ENCODE assay signal across 22 cellular contexts in the genomic region with DNA sequence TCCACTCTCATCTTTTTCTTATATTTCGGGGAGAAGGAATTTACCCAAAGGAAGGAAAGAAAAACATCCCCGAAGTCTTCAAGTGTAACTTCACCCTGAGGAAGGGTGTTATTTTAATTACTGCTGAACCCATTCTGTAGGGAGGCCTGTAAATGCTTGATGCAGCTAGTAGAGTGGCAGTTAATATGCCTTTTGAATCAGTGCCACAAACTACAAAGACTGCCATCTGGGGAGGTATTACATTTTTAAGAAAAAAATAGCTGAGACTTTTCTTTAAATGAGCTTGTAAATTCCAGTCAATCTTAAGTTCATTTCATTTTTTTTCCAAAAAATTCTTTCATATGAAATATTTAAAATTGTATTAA.
A peak's percentile ranks its signal among the peaks of the same experiment; 100 is the strongest.
DNase-seq lines count a peak whose midpoint lies in the region; ATAC-seq and TF ChIP-seq lines count a peak whose summit lies in the region.
"Had no signal": no experiment of that assay in that cellular context is flagged by ENCODE, and none has a peak within 500 bp of the region (broad histone marks: within the 10 kb centered on the region; RNA-seq: fewer than 3 reads in every experiment).

No MANE protein-coding gene starts in this region.

- H3K4me1 Mint-ChIP-seq in nephron = peaks cover 37% of the 10 kb centered on the region
- H3K4me1 Mint-ChIP-seq: activated naive CD4-positive, alpha-beta T cell treated with anti-CD3 and anti-CD28 coated beads, Interleukin-2, amount 50 U/mL, for 24 hours; naive B cell had no signal

- H3K27ac Mint-ChIP-seq in nephron = peak overlapping the region; percentile 62 to 94 (median 91)
- H3K27ac Mint-ChIP-seq: activated CD4-positive, alpha-beta memory T cell treated with anti-CD3 and anti-CD28 coated beads for 36 hours; activated naive CD4-positive, alpha-beta T cell treated with anti-CD3 and anti-CD28 coated beads, Interleukin-2, amount 50 U/mL, for 24 hours; CD8-positive, alpha-beta T cell; naive B cell had no signal

- ATAC-seq in GM19395 (IDR thresholded peaks at IDR 0.05; ENCODE audit: unreplicated experiment) = no peak
- ATAC-seq: CD8-positive, alpha-beta T cell had no signal

- no peak for TF ChIP-seq CTCF in nephron (IDR thresholded peaks at IDR 0.05; ENCODE audit: unreplicated experiment in 3 of 3)

- no peaks in the 10 kb centered on the region for H3K9me3 Mint-ChIP-seq in nephron
- H3K9me3 Mint-ChIP-seq: activated naive CD4-positive, alpha-beta T cell treated with anti-CD3 and anti-CD28 coated beads, Interleukin-2, amount 50 U/mL, for 24 hours had no signal

- DNase-seq in H4 (ENCODE audit: low spot score) (peak; percentile 33), NCI-H446 (lab: John Stamatoyannopoulos, UW) (peak; percentile 72 to 88), astrocyte of the hippocampus (ENCODE audit: low read depth, low spot score) (peak; percentile 2), NCI-H2227 (lab: John Stamatoyannopoulos, UW; ENCODE audit: unreplicated experiment) (no peak), EL (no peak)
- no peak for DNase-seq in activated effector memory CD4-positive, alpha-beta T cell treated with anti-CD3 and anti-CD28 coated beads, Interleukin-2, amount 50 U/mL, for 16 hours
- DNase-seq: activated CD4-positive, alpha-beta memory T cell treated with anti-CD3 and anti-CD28 coated beads for 36 hours; CD8-positive, alpha-beta T cell; colonic mucosa; DND-41; hippocampal formation; naive B cell; NCI-H1436 treated with DMSO at 0.1 percent for 48 hours; posterior cingulate gyrus; Right ventricle myocardium superior; stimulated activated CD4-positive, alpha-beta T cell treated with anti-CD3 and anti-CD28 coated beads, Interleukin-1b, Interleukin-23, amount 100 ng/mL, for 48 hours; stimulated activated naive CD4-positive, alpha-beta T cell; T-helper 2 cell; WERI-Rb-1 had no signal

- H3K36me3 Mint-ChIP-seq in nephron (ENCODE audit: low read depth) = no peaks in the 10 kb centered on the region
- H3K36me3 Mint-ChIP-seq: activated CD4-positive, alpha-beta memory T cell treated with anti-CD3 and anti-CD28 coated beads for 36 hours; activated naive CD4-positive, alpha-beta T cell treated with anti-CD3 and anti-CD28 coated beads, Interleukin-2, amount 50 U/mL, for 24 hours; CD8-positive, alpha-beta T cell; naive B cell had no signal

- no peaks in the 10 kb centered on the region for H3K27me3 Mint-ChIP-seq in nephron (ENCODE audit: low read depth)
- H3K27me3 Mint-ChIP-seq: activated CD4-positive, alpha-beta memory T cell treated with anti-CD3 and anti-CD28 coated beads for 36 hours; activated naive CD4-positive, alpha-beta T cell treated with anti-CD3 and anti-CD28 coated beads, Interleukin-2, amount 50 U/mL, for 24 hours; naive B cell had no signal

- H3K4me3 Mint-ChIP-seq in nephron = peak overlapping the region; percentile 16 to 50 (median 37)
- H3K4me3 Mint-ChIP-seq: activated CD4-positive, alpha-beta memory T cell treated with anti-CD3 and anti-CD28 coated beads for 36 hours; activated naive CD4-positive, alpha-beta T cell treated with anti-CD3 and anti-CD28 coated beads, Interleukin-2, amount 50 U/mL, for 24 hours; CD8-positive, alpha-beta T cell; naive B cell had no signal

Comparison
In these comparisons a context has a peak if more than half of its experiments do, and no peak if none do; other contexts are left out.
1. DNase-seq: peak in H4 (single experiment), NCI-H446 (2 of 2) and astrocyte of the hippocampus (single experiment); none in activated effector memory CD4-positive, alpha-beta T cell treated with anti-CD3 and anti-CD28 coated beads, Interleukin-2, amount 50 U/mL, for 16 hours (single experiment), NCI-H2227 (single experiment) and EL (single experiment).